ENCODE assay signal across 25 cellular contexts in genomic region chr21:31128234-31128633, GRCh38.
"Had no signal": no experiment of that assay in that cellular context is flagged by ENCODE, and none has a peak within 500 bp of the region (broad histone marks: within the 10 kb centered on the region; RNA-seq: fewer than 3 reads in every experiment).

No MANE protein-coding gene starts in this region.

- H3K27me3 ChIP-seq: adrenal gland, cardiac muscle cell, esophagus muscularis mucosa, gastrocnemius medialis, ovary, right lobe of liver, transverse colon, vagina had no signal

- H3K4me1 ChIP-seq: gastrocnemius medialis, right lobe of liver, vagina had no signal

- DNase-seq: activated CD4-positive, alpha-beta T cell treated with anti-CD3 and anti-CD28 coated beads for 1 hour; activated CD4-positive, alpha-beta T cell treated with anti-CD3 and anti-CD28 coated beads, Interleukin-2, amount 50 U/mL, for 1 hour; activated naive CD4-positive, alpha-beta T cell; activated T-cell treated with anti-CD3 and anti-CD28 coated beads, Interleukin-2, amount 50 U/mL, for 1 hour; adrenal gland; dermis blood vessel endothelial cell; effector memory CD4-positive, alpha-beta T cell; gastrocnemius medialis; hippocampal formation; left ventricle myocardium superior; mammary epithelial cell; midbrain; natural killer cell; ovary; right lobe of liver; stimulated activated CD4-positive, alpha-beta T cell treated with anti-CD3 and anti-CD28 coated beads, Interleukin-2, amount 100 ng/mL, for 24 hours; stimulated activated naive CD8-positive, alpha-beta T cell treated with anti-CD3 and anti-CD28 coated beads, Interleukin-15, amount 100 ng/mL, for 72 hours; transverse colon had no signal

- H3K4me3 ChIP-seq: adrenal gland, cardiac muscle cell, esophagus muscularis mucosa, gastrocnemius medialis, ovary, right lobe of liver, skin epidermis, transverse colon, vagina had no signal

- H3K36me3 ChIP-seq: cardiac muscle cell, esophagus muscularis mucosa, gastrocnemius medialis, ovary, transverse colon had no signal

- ATAC-seq: activated T-helper 17 cell treated with anti-CD3 and anti-CD28 coated beads, Interleukin-2, amount 50 U/mL, for 72 hours; gastrocnemius medialis; left ventricle myocardium superior; natural killer cell; right lobe of liver; stimulated activated effector memory CD8-positive, alpha-beta T cell treated with anti-CD3 and anti-CD28 coated beads, Interleukin-12 subunit alpha, Interleukin-12 subunit beta, amount 100 ng/mL, for 72 hours; stimulated activated naive CD8-positive, alpha-beta T cell treated with anti-CD3 and anti-CD28 coated beads, Interleukin-15, amount 100 ng/mL, for 72 hours had no signal

- H3K27ac ChIP-seq: adrenal gland, cardiac muscle cell, esophagus muscularis mucosa, gastrocnemius medialis, ovary, right lobe of liver, skin epidermis, transverse colon, vagina, VCaP had no signal

- H3K9me3 ChIP-seq: adrenal gland, esophagus muscularis mucosa, gastrocnemius medialis, ovary, right lobe of liver, transverse colon, vagina had no signal
